Comparison of ENCODE assay signal across 1 cellular context in the genomic region with DNA sequence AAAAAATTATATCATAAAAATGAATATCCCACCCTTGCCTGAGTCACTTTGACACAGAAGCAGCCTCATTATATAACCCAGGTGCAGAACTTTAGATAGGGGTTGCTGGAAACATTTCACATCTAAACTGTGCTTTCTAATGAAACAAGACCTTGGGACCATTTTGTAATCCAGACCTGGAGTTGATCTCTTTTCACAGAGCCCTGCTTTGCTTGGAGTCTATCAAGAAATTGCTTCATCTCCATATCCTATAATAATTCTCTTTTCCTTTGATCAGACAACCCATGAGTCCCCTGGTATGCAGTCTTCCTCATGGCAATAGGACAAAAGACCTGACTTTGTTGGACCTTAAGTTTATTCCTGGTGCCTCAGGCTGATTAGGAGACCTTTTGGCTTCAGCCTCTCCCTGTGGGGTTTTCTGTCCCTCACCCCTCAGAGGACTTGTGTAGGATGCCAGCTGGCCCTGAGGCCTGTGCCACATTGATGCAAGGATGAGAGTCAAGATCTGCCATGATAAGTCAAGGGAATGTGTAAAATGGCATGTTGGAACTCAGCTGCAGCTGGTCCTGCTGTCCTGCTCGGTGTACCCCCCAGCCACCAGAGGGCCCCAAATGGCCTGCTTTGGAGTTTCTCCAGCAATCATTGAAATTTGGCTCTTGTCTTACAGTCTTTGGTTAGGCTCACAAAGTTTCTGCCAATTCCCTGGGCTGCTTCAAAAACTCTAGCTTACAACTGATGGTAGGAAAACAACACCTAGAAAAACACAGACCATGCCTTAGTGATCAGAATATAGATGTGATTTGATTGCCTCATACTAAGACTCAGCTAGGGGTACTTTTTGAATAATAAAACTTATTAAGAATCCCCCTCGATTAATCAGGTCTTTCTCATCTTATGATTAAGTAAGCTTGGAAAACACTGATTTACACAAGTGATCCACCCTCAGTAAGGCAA.
TF ChIP-seq lines count a peak whose summit lies in the region.

No MANE protein-coding gene starts in this region.

TF ChIP-seq in HCT116, 20 proteins besides CTCF, POLR2A, EP300 and RAD21 (continued from another document):
- TF ChIP-seq, protein P1, sequence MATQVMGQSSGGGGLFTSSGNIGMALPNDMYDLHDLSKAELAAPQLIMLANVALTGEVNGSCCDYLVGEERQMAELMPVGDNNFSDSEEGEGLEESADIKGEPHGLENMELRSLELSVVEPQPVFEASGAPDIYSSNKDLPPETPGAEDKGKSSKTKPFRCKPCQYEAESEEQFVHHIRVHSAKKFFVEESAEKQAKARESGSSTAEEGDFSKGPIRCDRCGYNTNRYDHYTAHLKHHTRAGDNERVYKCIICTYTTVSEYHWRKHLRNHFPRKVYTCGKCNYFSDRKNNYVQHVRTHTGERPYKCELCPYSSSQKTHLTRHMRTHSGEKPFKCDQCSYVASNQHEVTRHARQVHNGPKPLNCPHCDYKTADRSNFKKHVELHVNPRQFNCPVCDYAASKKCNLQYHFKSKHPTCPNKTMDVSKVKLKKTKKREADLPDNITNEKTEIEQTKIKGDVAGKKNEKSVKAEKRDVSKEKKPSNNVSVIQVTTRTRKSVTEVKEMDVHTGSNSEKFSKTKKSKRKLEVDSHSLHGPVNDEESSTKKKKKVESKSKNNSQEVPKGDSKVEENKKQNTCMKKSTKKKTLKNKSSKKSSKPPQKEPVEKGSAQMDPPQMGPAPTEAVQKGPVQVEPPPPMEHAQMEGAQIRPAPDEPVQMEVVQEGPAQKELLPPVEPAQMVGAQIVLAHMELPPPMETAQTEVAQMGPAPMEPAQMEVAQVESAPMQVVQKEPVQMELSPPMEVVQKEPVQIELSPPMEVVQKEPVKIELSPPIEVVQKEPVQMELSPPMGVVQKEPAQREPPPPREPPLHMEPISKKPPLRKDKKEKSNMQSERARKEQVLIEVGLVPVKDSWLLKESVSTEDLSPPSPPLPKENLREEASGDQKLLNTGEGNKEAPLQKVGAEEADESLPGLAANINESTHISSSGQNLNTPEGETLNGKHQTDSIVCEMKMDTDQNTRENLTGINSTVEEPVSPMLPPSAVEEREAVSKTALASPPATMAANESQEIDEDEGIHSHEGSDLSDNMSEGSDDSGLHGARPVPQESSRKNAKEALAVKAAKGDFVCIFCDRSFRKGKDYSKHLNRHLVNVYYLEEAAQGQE (IDR thresholded peaks at IDR 0.05; ENCODE audit: low read depth), result no peak
- TF ChIP-seq CEBPB (IDR thresholded peaks at IDR 0.05; ENCODE audit: low read depth), result no peak
- no peak for TF ChIP-seq SRF (IDR thresholded peaks at IDR 0.05; ENCODE audit: low read depth)
- TF ChIP-seq YY1 (IDR thresholded peaks at IDR 0.05; ENCODE audit: extremely low read depth, insufficient replicate concordance, low read depth, low read length), result no peak
- TF ChIP-seq EZH2 (IDR thresholded peaks at IDR 0.05), result no peak
- TF ChIP-seq JUND (IDR thresholded peaks at IDR 0.05), result no peak
- TF ChIP-seq SIN3A (IDR thresholded peaks at IDR 0.05; ENCODE audit: low read depth), result no peak
- TF ChIP-seq ZFX (IDR thresholded peaks at IDR 0.05), result no peak
- TF ChIP-seq ZNF274 (IDR thresholded peaks at IDR 0.05; ENCODE audit: low read depth, low read length), result no peak
- TF ChIP-seq ELF1 (IDR thresholded peaks at IDR 0.05; ENCODE audit: borderline replicate concordance, low read depth), result no peak
